In the genomic region with DNA sequence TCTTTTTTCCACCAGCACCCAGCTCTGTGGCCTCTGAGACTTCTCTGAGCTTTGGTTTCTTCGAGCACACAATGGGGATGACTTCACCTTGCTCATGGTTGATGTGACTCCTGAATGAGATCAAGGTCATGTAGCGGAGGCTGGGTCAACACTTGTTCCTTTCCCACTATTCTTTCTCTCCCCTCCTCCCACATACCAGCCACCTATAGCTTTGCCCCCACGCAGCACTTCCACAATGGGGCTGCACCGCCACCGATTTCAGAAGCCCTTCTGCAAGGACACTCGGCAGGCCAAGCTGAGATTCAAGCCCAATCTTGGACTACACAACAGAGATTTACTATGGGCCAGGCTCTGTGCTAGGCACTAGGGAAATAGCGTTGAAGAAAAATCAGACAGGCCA, we compare ENCODE assay signal across 24 cellular contexts. TPM values are rescaled to one million over a fixed set of nuclear protein-coding genes. Genes with fewer than 3 reads are reported as not detected.
DNase-seq lines count a peak whose midpoint lies in the region; ATAC-seq and TF ChIP-seq lines count a peak whose summit lies in the region.
"Had no signal": no experiment of that assay in that cellular context is flagged by ENCODE, and none has a peak within 500 bp of the region (broad histone marks: within the 10 kb centered on the region; RNA-seq: fewer than 3 reads in every experiment).

No MANE protein-coding gene starts in this region.

- intact Hi-C loops in activated CD8-positive, alpha-beta T cell treated with anti-CD3 and anti-CD28 coated beads for 36 hours (cut with micrococcal nuclease), result no loop called here

- H3K36me3 ChIP-seq in mesendoderm (ENCODE audit: control insufficient read depth, insufficient read depth, low read length) (no peaks in the 10 kb centered on the region), Karpas-422 (ENCODE audit: insufficient read depth, low read length) (peaks cover 37% of the 10 kb centered on the region)

- H3K9me3 ChIP-seq in Karpas-422 (ENCODE audit: low read length), result no peaks in the 10 kb centered on the region
- H3K9me3 ChIP-seq: BLaER1, Peyer's patch had no signal

- peaks cover 11% of the 10 kb centered on the region; the same call in 1 of the 2 replicates for H4K20me1 ChIP-seq in Karpas-422 (ENCODE audit: insufficient read depth, low read depth, low read length)

- H3K79me2 ChIP-seq in mesendoderm (ENCODE audit: control insufficient read depth, insufficient read depth, low read length) (no peaks in the 10 kb centered on the region), Karpas-422 (ENCODE audit: low read length) (peaks cover 7% of the 10 kb centered on the region; the same call in 1 of the 2 replicates)

- H3K4me2 ChIP-seq in mesendoderm (ENCODE audit: low read length), result no peak overlapping the region
- H3K4me2 ChIP-seq in Karpas-422 (ENCODE audit: low read depth, low read length, poor library complexity, severe bottlenecking), result no peak overlapping the region
- H3K4me2 ChIP-seq: BLaER1, KMS-11 had no signal

- peak overlapping the region; percentile 57 for H3K27ac Mint-ChIP-seq in activated CD8-positive, alpha-beta T cell treated with anti-CD3 and anti-CD28 coated beads, Interleukin-2, amount 10 ng/mL, durations not matched to agents 7 days and 5 days
- H3K27ac Mint-ChIP-seq in activated CD8-positive, alpha-beta T cell treated with anti-CD3 and anti-CD28 coated beads for 36 hours, result no peak overlapping the region
- H3K27ac Mint-ChIP-seq: CD4-positive, alpha-beta memory T cell; HFFc6 had no signal

- H3K9ac ChIP-seq in mesendoderm (ENCODE audit: low read length), result no peak overlapping the region
- no peak overlapping the region for H3K9ac ChIP-seq in Karpas-422 (ENCODE audit: low read length)
- H3K9ac ChIP-seq: BLaER1, KMS-11 had no signal

- no peaks in the 10 kb centered on the region for H3K27me3 Mint-ChIP-seq in activated CD8-positive, alpha-beta T cell treated with anti-CD3 and anti-CD28 coated beads, Interleukin-2, amount 10 ng/mL, durations not matched to agents 7 days and 5 days (ENCODE audit: low read depth)
- no peaks in the 10 kb centered on the region for H3K27me3 Mint-ChIP-seq in activated CD8-positive, alpha-beta T cell treated with anti-CD3 and anti-CD28 coated beads for 36 hours
- H3K27me3 Mint-ChIP-seq: CD4-positive, alpha-beta memory T cell had no signal

- CTCF ChIA-PET in activated CD8-positive, alpha-beta T cell treated with anti-CD3 and anti-CD28 coated beads, Interleukin-2, amount 10 ng/mL, durations not matched to agents 7 days and 5 days (lab: Charles Lee), result no interaction called here
- CTCF ChIA-PET in activated CD8-positive, alpha-beta T cell treated with anti-CD3 and anti-CD28 coated beads for 36 hours (lab: Charles Lee), result interaction anchor here (1.1 to 1.2 kb wide), 2 partner anchors 40 to 48 kb away, joined by 3 read pairs; no protein-coding TSS in a partner anchor
- CTCF ChIA-PET in RWPE1 (lab: Yijun Ruan, JAX), result no interaction called here

- H4K5ac ChIP-seq in mesendoderm (ENCODE audit: low read length), result no peak overlapping the region

- no peak overlapping the region for H3K4ac ChIP-seq in mesendoderm (ENCODE audit: low read depth, low read length)

- H3K4me3 ChIP-seq in mesendoderm (ENCODE audit: low read length) (no peak overlapping the region), Karpas-422 (ENCODE audit: low read length) (no peak overlapping the region)
- H3K4me3 ChIP-seq: BLaER1, GM12878, Peyer's patch had no signal

- H3K79me1 ChIP-seq in mesendoderm (ENCODE audit: low read length), result no peaks in the 10 kb centered on the region

- no peak overlapping the region for H3K56ac ChIP-seq in mesendoderm (ENCODE audit: low read length)

- TF ChIP-seq CTCF in activated CD8-positive, alpha-beta T cell treated with anti-CD3 and anti-CD28 coated beads for 36 hours (IDR thresholded peaks at IDR 0.05), result no peak
- no peak for TF ChIP-seq CTCF in RWPE1 (conservative IDR thresholded peaks at IDR 0.05; ENCODE audit: low read depth)

- H3K36me3 Mint-ChIP-seq in activated CD8-positive, alpha-beta T cell treated with anti-CD3 and anti-CD28 coated beads, Interleukin-2, amount 10 ng/mL, durations not matched to agents 7 days and 5 days (ENCODE audit: low read depth), result peaks cover 86% of the 10 kb centered on the region
- H3K36me3 Mint-ChIP-seq in activated CD8-positive, alpha-beta T cell treated with anti-CD3 and anti-CD28 coated beads for 36 hours (ENCODE audit: low read depth), result peaks cover 66% of the 10 kb centered on the region

- no peak overlapping the region for H2BK15ac ChIP-seq in mesendoderm (replicated peaks; ENCODE audit: low read depth)

- no peak for DNase-seq in activated CD8-positive, alpha-beta T cell treated with anti-CD3 and anti-CD28 coated beads, Interleukin-2, amount 10 ng/mL, durations not matched to agents 7 days and 5 days
- no peak for DNase-seq in activated CD8-positive, alpha-beta T cell treated with anti-CD3 and anti-CD28 coated beads for 36 hours
- DNase-seq in RWPE1 (ENCODE audit: low spot score) (no peak), left lobe of liver (ENCODE audit: low spot score) (peak; percentile 33), pulmonary artery endothelial cell (ENCODE audit: low read depth, low spot score) (peak; percentile 49), mesendoderm (no peak), Karpas-422 (no peak)
- DNase-seq: ACHN; CD4-positive, alpha-beta memory T cell; DND-41; HFFc6; IMR-90; MV-4-11; NCI-H1105 treated with DMSO at 0.1 percent for 48 hours; NCI-H2029 treated with DMSO at 0.1 percent for 48 hours; NCI-H345; NCI-H524; NCI-H82 had no signal

- H3K23ac ChIP-seq in mesendoderm (ENCODE audit: low read length), result no peak overlapping the region

- no peak overlapping the region for H2AFZ ChIP-seq in Karpas-422 (ENCODE audit: low read length)

- H3K9me2 ChIP-seq in Karpas-422 (replicated peaks; ENCODE audit: insufficient read depth, low read length), result no peaks in the 10 kb centered on the region

- WGBS in mesendoderm (ENCODE audit: extremely low coverage, insufficient coverage, low lambda C conversion rate), result no CpG with 5 or more reads among the region's 7 CpGs

- H2AK5ac ChIP-seq in mesendoderm (ENCODE audit: low read length), result no peak overlapping the region

- H3K4me1 Mint-ChIP-seq in activated CD8-positive, alpha-beta T cell treated with anti-CD3 and anti-CD28 coated beads, Interleukin-2, amount 10 ng/mL, durations not matched to agents 7 days and 5 days (ENCODE audit: low read depth), result peaks cover 24% of the 10 kb centered on the region
- peaks cover 2% of the 10 kb centered on the region for H3K4me1 Mint-ChIP-seq in activated CD8-positive, alpha-beta T cell treated with anti-CD3 and anti-CD28 coated beads for 36 hours (ENCODE audit: low read depth)

- no peak overlapping the region for H3K4me3 Mint-ChIP-seq in activated CD8-positive, alpha-beta T cell treated with anti-CD3 and anti-CD28 coated beads, Interleukin-2, amount 10 ng/mL, durations not matched to agents 7 days and 5 days
- H3K4me3 Mint-ChIP-seq in activated CD8-positive, alpha-beta T cell treated with anti-CD3 and anti-CD28 coated beads for 36 hours, result no peak overlapping the region
- H3K4me3 Mint-ChIP-seq: CD4-positive, alpha-beta memory T cell; HFFc6 had no signal

- H2BK120ac ChIP-seq in mesendoderm (ENCODE audit: low read depth, low read length), result no peak overlapping the region

- no peak overlapping the region for H3K18ac ChIP-seq in mesendoderm (ENCODE audit: low read length)

- H3K4me1 ChIP-seq in mesendoderm (ENCODE audit: control insufficient read depth, low read depth, low read length) (no peaks in the 10 kb centered on the region), Karpas-422 (ENCODE audit: low read length) (peaks cover 57% of the 10 kb centered on the region)
- H3K4me1 ChIP-seq: BLaER1 had no signal

- POLR2A ChIA-PET in activated CD8-positive, alpha-beta T cell treated with anti-CD3 and anti-CD28 coated beads, Interleukin-2, amount 10 ng/mL, durations not matched to agents 7 days and 5 days (lab: Charles Lee), result interaction anchor here (0.6 to 2.9 kb wide), 3 partner anchors 10 to 14 kb away, joined by 3 to 11 read pairs (median 3); partner anchors contain the start of gene TRIM25
- POLR2A ChIA-PET in activated CD8-positive, alpha-beta T cell treated with anti-CD3 and anti-CD28 coated beads for 36 hours (lab: Charles Lee), result interaction anchor here (0.7 to 1.2 kb wide), 4 partner anchors 9 to 48 kb away, joined by 3 to 6 read pairs (median 4); partner anchors contain the start of gene TRIM25
- POLR2A ChIA-PET in RWPE1 (lab: Yijun Ruan, JAX; ENCODE audit: low non-redundant PET), result no interaction called here

- no peak overlapping the region for H4K8ac ChIP-seq in mesendoderm (ENCODE audit: low read depth, low read length)

- ATAC-seq in activated CD8-positive, alpha-beta T cell treated with anti-CD3 and anti-CD28 coated beads, Interleukin-2, amount 10 ng/mL, durations not matched to agents 7 days and 5 days, result no peak
- no peak for ATAC-seq in activated CD8-positive, alpha-beta T cell treated with anti-CD3 and anti-CD28 coated beads for 36 hours
- no peak for ATAC-seq in left lobe of liver
- ATAC-seq in HG03571 (IDR thresholded peaks at IDR 0.05; ENCODE audit: unreplicated experiment), result no peak
- ATAC-seq: GM12878 had no signal

- no peaks in the 10 kb centered on the region for H3K9me3 Mint-ChIP-seq in activated CD8-positive, alpha-beta T cell treated with anti-CD3 and anti-CD28 coated beads, Interleukin-2, amount 10 ng/mL, durations not matched to agents 7 days and 5 days (ENCODE audit: insufficient read depth)
- H3K9me3 Mint-ChIP-seq in activated CD8-positive, alpha-beta T cell treated with anti-CD3 and anti-CD28 coated beads for 36 hours, result no peaks in the 10 kb centered on the region
- H3K9me3 Mint-ChIP-seq: CD4-positive, alpha-beta memory T cell; HFFc6 had no signal

- H3K27me3 ChIP-seq in mesendoderm (ENCODE audit: insufficient read depth, low read length, poor library complexity), result no peaks in the 10 kb centered on the region
- H3K27me3 ChIP-seq in Karpas-422 (ENCODE audit: low read length), result no peaks in the 10 kb centered on the region
- H3K27me3 ChIP-seq: BLaER1, Peyer's patch had no signal

- H3K27ac ChIP-seq in RWPE1 (peak overlapping the region; percentile 27; the same call in 1 of the 2 replicates), mesendoderm (ENCODE audit: low read depth, low read length) (no peak overlapping the region), Karpas-422 (ENCODE audit: low read length) (no peak overlapping the region)
- H3K27ac ChIP-seq: 22Rv1, BLaER1, KMS-11, Peyer's patch had no signal

- no peak overlapping the region for H2BK5ac ChIP-seq in mesendoderm (ENCODE audit: low read length)

RNA-seq across cellular contexts. Expression of gene TRIM25, which starts 14.4 kb away (rescaled TPM):
- total RNA-seq in activated CD8-positive, alpha-beta T cell treated with anti-CD3 and anti-CD28 coated beads, Interleukin-2, amount 10 ng/mL, durations not matched to agents 7 days and 5 days, result 100 to 1,000 TPM; 131 to 142 TPM
- total RNA-seq in activated CD8-positive, alpha-beta T cell treated with anti-CD3 and anti-CD28 coated beads for 36 hours, result 10 to 100 TPM; 94.2 to 95.6 TPM
- total RNA-seq in left lobe of liver (55.4 TPM), pulmonary artery endothelial cell (27.5 and 32.9 TPM in 2 replicates)
- 6.1 TPM for polyA plus RNA-seq in mesendoderm (2013, experiment 1 of 2)
- polyA plus RNA-seq in mesendoderm (2013, experiment 2 of 2), result 6.5 TPM
- total RNA-seq in Karpas-422 (2014; rRNA removed; shearing (Covaris generic); ENCODE audit: low replicate concordance), result 42.4 and 49.0 TPM in 2 replicates

Comparison
In these comparisons a context has a peak if more than half of its experiments do, and no peak if none do; other contexts are left out.
1. DNase-seq: peak in left lobe of liver (single experiment) and pulmonary artery endothelial cell (single experiment); none in activated CD8-positive, alpha-beta T cell treated with anti-CD3 and anti-CD28 coated beads, Interleukin-2, amount 10 ng/mL, durations not matched to agents 7 days and 5 days (single experiment), activated CD8-positive, alpha-beta T cell treated with anti-CD3 and anti-CD28 coated beads for 36 hours (single experiment), RWPE1 (single experiment), mesendoderm (single experiment) and Karpas-422 (single experiment).